24 cellular contexts compared by ENCODE assay signal in the genomic region with DNA sequence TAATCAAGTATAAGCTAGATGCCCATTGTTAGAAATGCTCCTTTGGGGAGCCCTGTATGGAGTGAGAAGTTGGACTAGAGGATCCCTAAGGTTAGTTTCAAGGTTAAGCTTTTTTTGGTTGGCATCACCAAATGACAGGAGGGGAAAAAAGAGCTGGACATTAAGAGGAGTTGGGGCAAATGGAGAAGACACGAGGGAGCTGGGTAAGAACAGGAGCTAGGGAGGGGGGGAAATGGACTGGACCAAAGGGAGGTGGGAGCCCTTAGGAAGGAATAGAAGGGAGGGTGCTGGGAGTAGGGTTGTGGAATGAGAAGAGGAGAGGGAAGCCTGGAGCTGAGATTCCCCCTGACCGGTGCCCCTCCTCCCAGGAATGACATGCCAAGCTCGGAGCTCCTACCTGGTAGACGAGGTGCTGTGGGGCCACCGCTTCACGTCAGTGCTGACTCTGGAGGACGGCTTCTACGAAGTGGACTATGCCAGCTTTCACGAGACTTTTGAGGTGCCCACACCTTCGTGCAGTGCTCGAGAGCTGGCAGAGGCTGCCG. TPM values are rescaled to one million over a fixed set of nuclear protein-coding genes. Genes with fewer than 3 reads are reported as not detected.
DNase-seq lines count a peak whose midpoint lies in the region; ATAC-seq and TF ChIP-seq lines count a peak whose summit lies in the region.
"Had no signal": no experiment of that assay in that cellular context is flagged by ENCODE, and none has a peak within 500 bp of the region (broad histone marks: within the 10 kb centered on the region; RNA-seq: fewer than 3 reads in every experiment).

No MANE protein-coding gene starts in this region.

- no peak overlapping the region for H2BK120ac ChIP-seq in neuronal stem cell (ENCODE audit: low read depth, low read length)

- H3K4me2 ChIP-seq in neuronal stem cell (ENCODE audit: insufficient read depth, low read length, poor library complexity, severe bottlenecking): no peak overlapping the region
- H3K4me2 ChIP-seq: PC-9 had no signal

- TF ChIP-seq CTCF in dorsolateral prefrontal cortex (IDR thresholded peaks at IDR 0.05 in 54 of 56, conservative IDR thresholded peaks at IDR 0.05 in 2 of 56; ENCODE audit: low read depth in 1 of 56, partially characterized antibody in 56 of 56) (no peak), tibial artery (IDR thresholded peaks at IDR 0.05) (no peak), left lung (IDR thresholded peaks at IDR 0.05) (no peak)

- no peak overlapping the region for H4K91ac ChIP-seq in neuronal stem cell (ENCODE audit: low read depth, low read length, poor library complexity)

- H4K8ac ChIP-seq in neuronal stem cell (ENCODE audit: low read depth, low read length): no peak overlapping the region

- H2BK5ac ChIP-seq in neuronal stem cell (ENCODE audit: low read length): no peak overlapping the region

- no peak overlapping the region for H2BK12ac ChIP-seq in neuronal stem cell (ENCODE audit: low read length)

- H3K4me3 ChIP-seq in dorsolateral prefrontal cortex (peak overlapping the region in 13 of 59 donors; percentile 1 to 48 (median 22)), tibial artery (no peak overlapping the region), neuronal stem cell (ENCODE audit: low read length in 2 of 2) (no peak overlapping the region), left lung (no peak overlapping the region)
- H3K4me3 ChIP-seq: PC-9, SK-N-MC had no signal

- peak; percentile 58 for DNase-seq in G401 (ENCODE audit: low spot score)
- no peak for DNase-seq in dorsolateral prefrontal cortex
- DNase-seq in tibial artery: no peak
- no peak for DNase-seq in neuronal stem cell (ENCODE audit: low spot score)
- no peak for DNase-seq in left lung
- DNase-seq: DMS53, GF-D8, HFFc6, KG1, NCI-H1092, NCI-H1436, NCI-H187 treated with DMSO at 0.1 percent for 48 hours, NCI-H2227 treated with DMSO at 0.1 percent for 48 hours, NCI-H510A treated with DMSO at 0.1 percent for 48 hours, NCI-H748 treated with DMSO at 0.1 percent for 48 hours, PC-9, SHP77 treated with DMSO at 0.1 percent for 48 hours had no signal

- H3K4me1 ChIP-seq in tibial artery: peaks cover 0 to 37% (median 27%) of the 10 kb centered on the region in 4 donors
- H3K4me1 ChIP-seq in neuronal stem cell (ENCODE audit: control insufficient read depth in 2 of 2, insufficient read depth in 1 of 2, low read depth in 1 of 2, low read length in 2 of 2): peaks cover 3% of the 10 kb centered on the region in 2 donors
- H3K4me1 ChIP-seq in left lung: peaks cover 5 to 8% of the 10 kb centered on the region in 2 donors

- H3K14ac ChIP-seq in neuronal stem cell (ENCODE audit: low read length): no peak overlapping the region

- H3K9me3 ChIP-seq in tibial artery (no peaks in the 10 kb centered on the region), neuronal stem cell (replicated peaks in 1 of 2; ENCODE audit: control insufficient read depth in 2 of 2, insufficient read depth in 1 of 2, low read depth in 1 of 2, low read length in 2 of 2) (no peaks in the 10 kb centered on the region), left lung (no peaks in the 10 kb centered on the region)

- no peak overlapping the region for H3K18ac ChIP-seq in neuronal stem cell (ENCODE audit: low read length)

- no peak overlapping the region for H2AFZ ChIP-seq in neuronal stem cell (ENCODE audit: low read length)
- H2AFZ ChIP-seq: PC-9 had no signal

- peaks cover 18 to 52% (median 41%) of the 10 kb centered on the region in 3 donors for H3K36me3 ChIP-seq in tibial artery
- H3K36me3 ChIP-seq in neuronal stem cell (replicated peaks in 1 of 2; ENCODE audit: control insufficient read depth in 2 of 2, insufficient read depth in 2 of 2, low read length in 2 of 2): no peaks in the 10 kb centered on the region
- H3K36me3 ChIP-seq in left lung: peaks cover 0 to 29% of the 10 kb centered on the region in 2 donors

- H3K79me1 ChIP-seq in neuronal stem cell (ENCODE audit: low read depth, low read length): no peaks in the 10 kb centered on the region

- no peaks in the 10 kb centered on the region for H3K9me3 Mint-ChIP-seq in activated T-helper 17 cell treated with anti-CD3 and anti-CD28 coated beads, Interleukin-2, amount 50 U/mL, for 72 hours
- H3K9me3 Mint-ChIP-seq: HFFc6 had no signal

- no peak overlapping the region for H3K9ac ChIP-seq in neuronal stem cell (ENCODE audit: low read depth, low read length, poor library complexity)

- H3K36me3 Mint-ChIP-seq in activated T-helper 17 cell treated with anti-CD3 and anti-CD28 coated beads, Interleukin-2, amount 50 U/mL, for 72 hours (ENCODE audit: low read depth): peaks cover 34% of the 10 kb centered on the region

- no peak overlapping the region for H3K4ac ChIP-seq in neuronal stem cell (ENCODE audit: low read length)

- H3K27me3 Mint-ChIP-seq in activated T-helper 17 cell treated with anti-CD3 and anti-CD28 coated beads, Interleukin-2, amount 50 U/mL, for 72 hours: peaks cover 8% of the 10 kb centered on the region

- in situ Hi-C loops in G401 (cut with HindIII; ENCODE audit: low sequenced_read_pairs): no loop called here

- H3K27ac ChIP-seq in dorsolateral prefrontal cortex (peak overlapping the region; percentile 71 to 100 (median 96)), tibial artery (peak overlapping the region; percentile 77 to 84), neuronal stem cell (replicated peaks; ENCODE audit: low read length) (no peak overlapping the region), left lung (no peak overlapping the region)
- H3K27ac ChIP-seq: HL-60, PC-9, RWPE1, SK-N-MC had no signal

- H3K27ac Mint-ChIP-seq in activated T-helper 17 cell treated with anti-CD3 and anti-CD28 coated beads, Interleukin-2, amount 50 U/mL, for 72 hours: peak overlapping the region; percentile 14
- H3K27ac Mint-ChIP-seq: CD14-positive monocyte, HFFc6 had no signal

- H3K4me1 Mint-ChIP-seq in activated T-helper 17 cell treated with anti-CD3 and anti-CD28 coated beads, Interleukin-2, amount 50 U/mL, for 72 hours: peaks cover 9% of the 10 kb centered on the region

- H3K27me3 ChIP-seq in dorsolateral prefrontal cortex (no peaks in the 10 kb centered on the region), tibial artery (peaks cover 0 to 6% of the 10 kb centered on the region in 2 donors), neuronal stem cell (ENCODE audit: control insufficient read depth in 3 of 3, insufficient read depth in 3 of 3, low read depth in 1 of 3, low read length in 3 of 3) (peaks cover 0 to 24% (median 13%) of the 10 kb centered on the region in 3 experiments), left lung (peaks cover 19 to 25% of the 10 kb centered on the region in 2 donors)

- ATAC-seq in activated T-helper 17 cell treated with anti-CD3 and anti-CD28 coated beads, Interleukin-2, amount 50 U/mL, for 72 hours (replicated peaks): no peak
- ATAC-seq in left lung (no peak), GM18519 (IDR thresholded peaks at IDR 0.05; ENCODE audit: low FRiP score, unreplicated experiment) (no peak)

- H2AK5ac ChIP-seq in neuronal stem cell (ENCODE audit: low read depth, low read length): no peak overlapping the region

- no peak overlapping the region for H2BK15ac ChIP-seq in neuronal stem cell (ENCODE audit: low read length)

- intact Hi-C loops in dorsolateral prefrontal cortex (cut with DNase I) (loop anchor here (5.0 kb wide), 3 partner anchors 150 to 290 kb away; no protein-coding TSS in a partner anchor), tibial artery (cut with DNase I; ENCODE audit: low total_unique reads) (no loop called here), left lung (cut with DNase I) (no loop called here)

- no peak overlapping the region for H3K4me3 Mint-ChIP-seq in activated T-helper 17 cell treated with anti-CD3 and anti-CD28 coated beads, Interleukin-2, amount 50 U/mL, for 72 hours
- H3K4me3 Mint-ChIP-seq: CD14-positive monocyte, HFFc6 had no signal

- H3K23ac ChIP-seq in neuronal stem cell (ENCODE audit: low read depth, low read length, poor library complexity): no peak overlapping the region

- no CpG with 5 or more reads among the region's 12 CpGs for WGBS in neuronal stem cell (ENCODE audit: extremely low coverage in 2 of 2, insufficient read length in 2 of 2, insufficient replicate concordance in 1 of 2), 2 donors

RNA-seq across cellular contexts. Expression of gene KCNJ9, which starts 5.9 kb away (rescaled TPM):
- total RNA-seq in G401 (2014; rRNA removed; shearing (Covaris generic)): not detected in 2 replicates
- under 1 TPM in 1 of 2 donors, not detected in 1; 0.13 TPM for total RNA-seq in activated T-helper 17 cell treated with anti-CD3 and anti-CD28 coated beads, Interleukin-2, amount 50 U/mL, for 72 hours
- total RNA-seq in dorsolateral prefrontal cortex (100 to 1,000 TPM in 76 of 120 experiments, 10 to 100 TPM in 44; 68.4 to 189 (median 105) TPM), left lung (not detected)
- 0.01 TPM for polyA plus RNA-seq in neuronal stem cell (2013, experiment 1 of 2)
- 0.01 TPM for polyA plus RNA-seq in neuronal stem cell (2013, experiment 2 of 2)
- total RNA-seq: HFFc6, HT1080, PC-9 had no signal
- polyA plus RNA-seq: CD14-positive monocyte had no signal

RNA-seq across cellular contexts. Expression of gene IGSF8, which starts 11.2 kb away (rescaled TPM):
- total RNA-seq in G401 (2014; rRNA removed; shearing (Covaris generic)): 11.7 and 15.4 TPM in 2 replicates
- 10 to 100 TPM; 23.8 to 30.8 TPM for total RNA-seq in activated T-helper 17 cell treated with anti-CD3 and anti-CD28 coated beads, Interleukin-2, amount 50 U/mL, for 72 hours
- total RNA-seq in dorsolateral prefrontal cortex (100 to 1,000 TPM; 106 to 269 (median 187) TPM), left lung (10 to 100 TPM; 27.5 to 38.3 TPM)
- 12.3 TPM for polyA plus RNA-seq in neuronal stem cell (2013, experiment 1 of 2)
- 12.6 TPM for polyA plus RNA-seq in neuronal stem cell (2013, experiment 2 of 2)

RNA-seq across cellular contexts. Expression of gene KCNJ10, which starts 17.2 kb away (rescaled TPM):
- total RNA-seq in G401 (2014; rRNA removed; shearing (Covaris generic)): not detected in 2 replicates
- not detected for total RNA-seq in activated T-helper 17 cell treated with anti-CD3 and anti-CD28 coated beads, Interleukin-2, amount 50 U/mL, for 72 hours
- total RNA-seq in dorsolateral prefrontal cortex: 100 to 1,000 TPM in 99 of 120 experiments, 10 to 100 TPM in 21; 53.1 to 378 (median 135) TPM
- 0.08 TPM for polyA plus RNA-seq in neuronal stem cell (2013, experiment 1 of 2)
- 0.22 TPM for polyA plus RNA-seq in neuronal stem cell (2013, experiment 2 of 2)
- under 1 TPM in 1 of 2 donors, not detected in 1; 0.58 TPM for total RNA-seq in left lung
- total RNA-seq: HFFc6, HT1080, PC-9 had no signal
- polyA plus RNA-seq: CD14-positive monocyte had no signal

RNA-seq across cellular contexts. Expression of gene ATP1A2, which starts 28.4 kb away (rescaled TPM):
- not detected in 2 replicates for total RNA-seq in G401 (2014; rRNA removed; shearing (Covaris generic))
- not detected for total RNA-seq in activated T-helper 17 cell treated with anti-CD3 and anti-CD28 coated beads, Interleukin-2, amount 50 U/mL, for 72 hours
- total RNA-seq in dorsolateral prefrontal cortex: 1,000 to 10,000 TPM in 6 of 120 experiments, 100 to 1,000 TPM in 114; 289 to 1,943 (median 637) TPM
- polyA plus RNA-seq in neuronal stem cell (2013, experiment 1 of 2): 56.5 TPM
- 57.9 TPM for polyA plus RNA-seq in neuronal stem cell (2013, experiment 2 of 2)
- total RNA-seq in left lung: 1 to 10 TPM; 2.8 to 5.0 TPM
- total RNA-seq: HT1080 had no signal
- polyA plus RNA-seq: CD14-positive monocyte had no signal

RNA-seq across cellular contexts. Expression of gene PIGM, which starts 55.4 kb away (rescaled TPM):
- 2.5 and 3.2 TPM in 2 replicates for total RNA-seq in G401 (2014; rRNA removed; shearing (Covaris generic))
- total RNA-seq in activated T-helper 17 cell treated with anti-CD3 and anti-CD28 coated beads, Interleukin-2, amount 50 U/mL, for 72 hours: 1 to 10 TPM; 3.5 to 4.2 TPM
- total RNA-seq in dorsolateral prefrontal cortex (10 to 100 TPM in 7 of 120 experiments, 1 to 10 TPM in 113; 4.7 to 13.1 (median 7.1) TPM), left lung (1 to 10 TPM; 7.0 to 9.5 TPM)
- polyA plus RNA-seq in neuronal stem cell (2013, experiment 1 of 2): 4.9 TPM
- 5.1 TPM for polyA plus RNA-seq in neuronal stem cell (2013, experiment 2 of 2)

Comparison
In these comparisons a context has a peak if more than half of its experiments do, and no peak if none do; other contexts are left out.
1. H3K27ac ChIP-seq: peak in dorsolateral prefrontal cortex (59 of 59) and tibial artery (2 of 2); none in neuronal stem cell (single experiment) and left lung (0 of 2).
2. RNA of gene KCNJ9, which starts 5.9 kb away (total RNA-seq): 68.4 to 189 TPM in dorsolateral prefrontal cortex; 0.13 TPM in activated T-helper 17 cell treated with anti-CD3 and anti-CD28 coated beads, Interleukin-2, amount 50 U/mL, for 72 hours, not detected in left lung and not detected in G401; every median in the first group is over 10 times any median in the second.
3. RNA of gene KCNJ10, which starts 17.2 kb away (total RNA-seq): 53.1 to 378 TPM in dorsolateral prefrontal cortex; 0.58 TPM in left lung, not detected in activated T-helper 17 cell treated with anti-CD3 and anti-CD28 coated beads, Interleukin-2, amount 50 U/mL, for 72 hours and not detected in G401; every median in the first group is over 10 times any median in the second.
4. intact Hi-C loops: an anchor here in dorsolateral prefrontal cortex (5.0 kb wide); none called in tibial artery and left lung.